ENCODE assay signal across 16 cellular contexts in genomic region chr5:125829349-125829748, GRCh38.
DNase-seq lines count a peak whose midpoint lies in the region; ATAC-seq, FAIRE-seq and TF ChIP-seq lines count a peak whose summit lies in the region.
"Had no signal": no experiment of that assay in that cellular context is flagged by ENCODE, and none has a peak within 500 bp of the region (broad histone marks: within the 10 kb centered on the region; RNA-seq: fewer than 3 reads in every experiment).

No MANE protein-coding gene starts in this region.

- WGBS in aorta, 2 donors = 70 to 77% methylated on average over 4 of the region's 4 CpGs

- DNase-seq in GM12891 (ENCODE audit: insufficient read length, low spot score) (no peak), Karpas-422 (peak; percentile 43), DMS53 treated with DMSO at 0.1 percent for 48 hours (lab: John Stamatoyannopoulos, UW; ENCODE audit: unreplicated experiment) (no peak), NCI-H146 treated with DMSO at 0.1 percent for 48 hours (lab: John Stamatoyannopoulos, UW; ENCODE audit: unreplicated experiment) (no peak), aorta (no peak), globus pallidus (ENCODE audit: low spot score) (no peak)
- DNase-seq: activated CD4-positive, CD25-positive, alpha-beta regulatory T cell; activated gamma-delta T cell; cerebellar nuclear complex; immature natural killer cell; NCI-H226 had no signal

- H3K27me3 ChIP-seq in Karpas-422 (ENCODE audit: low read length) = no peaks in the 10 kb centered on the region
- no peaks in the 10 kb centered on the region for H3K27me3 ChIP-seq in aorta (ENCODE audit: control insufficient read depth in 1 of 2, insufficient read depth in 2 of 2, low read length in 1 of 2)
- H3K27me3 ChIP-seq: vagina had no signal

- no peaks in the 10 kb centered on the region for H3K79me2 ChIP-seq in Karpas-422 (ENCODE audit: low read length)

- H3K9me3 ChIP-seq in Karpas-422 (ENCODE audit: low read length) (peaks cover 3% of the 10 kb centered on the region), aorta (ENCODE audit: control insufficient read depth, low read length) (no peaks in the 10 kb centered on the region)
- H3K9me3 ChIP-seq: vagina had no signal

- no peak overlapping the region for H2AFZ ChIP-seq in Karpas-422 (ENCODE audit: low read length)

- H3K4me3 ChIP-seq in Karpas-422 (ENCODE audit: low read length) (no peak overlapping the region), aorta (ENCODE audit: low read length in 2 of 2) (no peak overlapping the region)
- H3K4me3 ChIP-seq: vagina had no signal

- H3K4me1 ChIP-seq in Karpas-422 (ENCODE audit: low read length) (no peaks in the 10 kb centered on the region), aorta (ENCODE audit: control insufficient read depth in 1 of 2, insufficient read depth in 2 of 2, low read length in 2 of 2) (no peaks in the 10 kb centered on the region)
- H3K4me1 ChIP-seq: vagina had no signal

- FAIRE-seq in GM12891 (lab: Jason Lieb, UNC) = no peak
- FAIRE-seq: H54 had no signal

- H4K20me1 ChIP-seq in Karpas-422 (ENCODE audit: insufficient read depth, low read depth, low read length) = no peaks in the 10 kb centered on the region

- intact Hi-C loops in aorta (cut with DNase I) = no loop called here

- H3K36me3 ChIP-seq in Karpas-422 (ENCODE audit: insufficient read depth, low read length) (no peaks in the 10 kb centered on the region), aorta (ENCODE audit: control insufficient read depth in 1 of 2, insufficient read depth in 2 of 2, low read length in 1 of 2) (no peaks in the 10 kb centered on the region)
- H3K36me3 ChIP-seq: vagina had no signal

- H3K27ac ChIP-seq in Karpas-422 (ENCODE audit: low read length) (no peak overlapping the region), aorta (ENCODE audit: low read depth in 1 of 2, low read length in 2 of 2) (no peak overlapping the region)
- H3K27ac ChIP-seq: vagina had no signal

- no peak overlapping the region for H3K9ac ChIP-seq in Karpas-422 (ENCODE audit: low read length)

- H3K4me2 ChIP-seq in Karpas-422 (ENCODE audit: low read depth, low read length, poor library complexity, severe bottlenecking) = no peak overlapping the region

- no peaks in the 10 kb centered on the region for H3K9me2 ChIP-seq in Karpas-422 (replicated peaks; ENCODE audit: insufficient read depth, low read length)

- no peak for TF ChIP-seq POLR2A in GM12891 (IDR thresholded peaks at IDR 0.05; ENCODE audit: low read depth, low read length)

- ATAC-seq in GM19395 (IDR thresholded peaks at IDR 0.05; ENCODE audit: unreplicated experiment) = peak; percentile 98
- ATAC-seq in HG02885 (IDR thresholded peaks at IDR 0.05; ENCODE audit: poor library complexity, unreplicated experiment) = peak; percentile 87
- no peak for ATAC-seq in aorta (ENCODE audit: low FRiP score)
- ATAC-seq: Right ventricle myocardium inferior had no signal

TF ChIP-seq in GM12891, 5 proteins besides CTCF, POLR2A, EP300 and RAD21:
- no peak for TF ChIP-seq POLR2AphosphoS5 (IDR thresholded peaks at IDR 0.05; ENCODE audit: low read depth, low read length)
- TF ChIP-seq PAX5 (IDR thresholded peaks at IDR 0.05; ENCODE audit: insufficient read depth, low read length, severe bottlenecking) = no peak
- TF ChIP-seq SPI1 (IDR thresholded peaks at IDR 0.05; ENCODE audit: low read depth, low read length) = peak; percentile 97
- TF ChIP-seq TAF1 (IDR thresholded peaks at IDR 0.05; ENCODE audit: low read depth, low read length) = no peak
- no peak for TF ChIP-seq POU2F2 (IDR thresholded peaks at IDR 0.05; ENCODE audit: low read depth, low read length)
